24 cellular contexts compared by ENCODE assay signal in genomic region chr6:39391182-39391581, GRCh38.
"Had no signal": no experiment of that assay in that cellular context is flagged by ENCODE, and none has a peak within 500 bp of the region (broad histone marks: within the 10 kb centered on the region; RNA-seq: fewer than 3 reads in every experiment).

No MANE protein-coding gene starts in this region.

- H3K36me3 ChIP-seq: ascending aorta, breast epithelium, cardiac muscle cell, colonic mucosa had no signal

- H3K27ac ChIP-seq: ascending aorta, breast epithelium, cardiac muscle cell, colonic mucosa, epithelial cell of prostate had no signal

- H3K36me3 Mint-ChIP-seq: activated naive CD4-positive, alpha-beta T cell treated with anti-CD3 and anti-CD28 coated beads, Interleukin-2, amount 10 ng/mL, durations not matched to agents 7 days and 5 days; activated naive CD4-positive, alpha-beta T cell treated with anti-CD3 and anti-CD28 coated beads, Interleukin-2, amount 50 U/mL, for 72 hours; activated naive CD8-positive, alpha-beta T cell treated with anti-CD3 and anti-CD28 coated beads, Interleukin-2, amount 10 ng/mL, durations not matched to agents 7 days and 5 days; brain had no signal

- H3K27me3 Mint-ChIP-seq: activated CD4-positive, alpha-beta T cell treated with anti-CD3 and anti-CD28 coated beads, Interleukin-2, amount 10 ng/mL, durations not matched to agents 7 days and 5 days had no signal

- H3K9me3 Mint-ChIP-seq: activated CD4-positive, alpha-beta memory T cell treated with anti-CD3 and anti-CD28 coated beads, Interleukin-2, amount 10 ng/mL, durations not matched to agents 7 days and 5 days; activated CD4-positive, alpha-beta T cell treated with anti-CD3 and anti-CD28 coated beads, Interleukin-2, amount 10 ng/mL, durations not matched to agents 7 days and 5 days; activated naive CD4-positive, alpha-beta T cell treated with anti-CD3 and anti-CD28 coated beads, Interleukin-2, amount 10 ng/mL, durations not matched to agents 7 days and 5 days; activated naive CD4-positive, alpha-beta T cell treated with anti-CD3 and anti-CD28 coated beads, Interleukin-2, amount 50 U/mL, for 72 hours; activated naive CD8-positive, alpha-beta T cell treated with anti-CD3 and anti-CD28 coated beads, Interleukin-2, amount 10 ng/mL, durations not matched to agents 7 days and 5 days; activated T-cell treated with anti-CD3 and anti-CD28 coated beads, Interleukin-2, amount 50 U/mL, for 4 hours; activated T-helper 2 cell treated with anti-CD3 and anti-CD28 coated beads, Interferon-gamma antibody, Interleukin-2, Interleukin-4, amounts not matched to agents 10 μg/mL and 5 μg/mL and 100 μg/mL, durations not matched to agents 14 hours and 24 hours and 36 hours; brain had no signal

- H3K9me3 ChIP-seq: ascending aorta, breast epithelium, colonic mucosa had no signal

- H3K4me1 ChIP-seq: ascending aorta, breast epithelium, colonic mucosa had no signal

- H3K27me3 ChIP-seq: ascending aorta, breast epithelium, cardiac muscle cell, colonic mucosa had no signal

- DNase-seq: activated CD4-positive, alpha-beta memory T cell treated with anti-CD3 and anti-CD28 coated beads, Interleukin-2, amount 10 ng/mL, durations not matched to agents 7 days and 5 days; activated CD4-positive, alpha-beta T cell treated with anti-CD3 and anti-CD28 coated beads for 36 hours; activated CD4-positive, alpha-beta T cell treated with anti-CD3 and anti-CD28 coated beads, Interleukin-2, amount 10 ng/mL, durations not matched to agents 7 days and 5 days; activated CD4-positive, alpha-beta T cell treated with anti-CD3 and anti-CD28 coated beads, Interleukin-2, amount 50 U/mL, for 4 hours; activated CD4-positive, CD25-positive, alpha-beta regulatory T cell; activated CD4-positive, CD25-positive, alpha-beta regulatory T cell treated with anti-CD3 and anti-CD28 coated beads, Interleukin-2, amount 50 U/mL, for 72 hours; activated CD8-positive, alpha-beta memory T cell treated with anti-CD3 and anti-CD28 coated beads for 24 hours; activated effector memory CD4-positive, alpha-beta T cell treated with anti-CD3 and anti-CD28 coated beads, Interleukin-2, amount 50 U/mL, for 16 hours; activated naive CD4-positive, alpha-beta T cell; activated naive CD4-positive, alpha-beta T cell treated with anti-CD3 and anti-CD28 coated beads, Interleukin-2, amount 10 ng/mL, durations not matched to agents 7 days and 5 days; activated naive CD8-positive, alpha-beta T cell treated with anti-CD3 and anti-CD28 coated beads, Interleukin-2, amount 10 ng/mL, durations not matched to agents 7 days and 5 days; activated T-cell treated with anti-CD3 and anti-CD28 coated beads, Interleukin-2, amount 50 U/mL, for 4 hours; central memory CD4-positive, alpha-beta T cell; cerebellar nuclear complex; colonic mucosa; effector CD8-positive, alpha-beta T cell; T-helper 2 cell had no signal

- H3K4me3 ChIP-seq: ascending aorta, breast epithelium, cardiac muscle cell, colonic mucosa had no signal

- H3K4me1 Mint-ChIP-seq: activated CD4-positive, alpha-beta memory T cell treated with anti-CD3 and anti-CD28 coated beads, Interleukin-2, amount 10 ng/mL, durations not matched to agents 7 days and 5 days; activated CD4-positive, alpha-beta T cell treated with anti-CD3 and anti-CD28 coated beads for 36 hours; activated CD4-positive, alpha-beta T cell treated with anti-CD3 and anti-CD28 coated beads, Interleukin-2, amount 10 ng/mL, durations not matched to agents 7 days and 5 days; activated naive CD4-positive, alpha-beta T cell treated with anti-CD3 and anti-CD28 coated beads, Interleukin-2, amount 10 ng/mL, durations not matched to agents 7 days and 5 days; activated naive CD8-positive, alpha-beta T cell treated with anti-CD3 and anti-CD28 coated beads, Interleukin-2, amount 10 ng/mL, durations not matched to agents 7 days and 5 days had no signal

- H3K27ac Mint-ChIP-seq: activated CD4-positive, alpha-beta memory T cell treated with anti-CD3 and anti-CD28 coated beads, Interleukin-2, amount 10 ng/mL, durations not matched to agents 7 days and 5 days; activated CD4-positive, alpha-beta T cell treated with anti-CD3 and anti-CD28 coated beads for 36 hours; activated CD4-positive, alpha-beta T cell treated with anti-CD3 and anti-CD28 coated beads, Interleukin-2, amount 10 ng/mL, durations not matched to agents 7 days and 5 days; activated naive CD4-positive, alpha-beta T cell treated with anti-CD3 and anti-CD28 coated beads, Interleukin-2, amount 10 ng/mL, durations not matched to agents 7 days and 5 days; activated naive CD4-positive, alpha-beta T cell treated with anti-CD3 and anti-CD28 coated beads, Interleukin-2, amount 50 U/mL, for 72 hours; activated naive CD8-positive, alpha-beta T cell treated with anti-CD3 and anti-CD28 coated beads, Interleukin-2, amount 10 ng/mL, durations not matched to agents 7 days and 5 days; activated T-helper 2 cell treated with anti-CD3 and anti-CD28 coated beads, Interferon-gamma antibody, Interleukin-2, Interleukin-4, amounts not matched to agents 10 μg/mL and 5 μg/mL and 100 μg/mL, durations not matched to agents 14 hours and 24 hours and 36 hours had no signal

- H3K4me3 Mint-ChIP-seq: activated CD4-positive, alpha-beta memory T cell treated with anti-CD3 and anti-CD28 coated beads, Interleukin-2, amount 10 ng/mL, durations not matched to agents 7 days and 5 days; activated CD4-positive, alpha-beta T cell treated with anti-CD3 and anti-CD28 coated beads for 36 hours; activated CD4-positive, alpha-beta T cell treated with anti-CD3 and anti-CD28 coated beads, Interleukin-2, amount 10 ng/mL, durations not matched to agents 7 days and 5 days; activated naive CD4-positive, alpha-beta T cell treated with anti-CD3 and anti-CD28 coated beads, Interleukin-2, amount 10 ng/mL, durations not matched to agents 7 days and 5 days; activated naive CD8-positive, alpha-beta T cell treated with anti-CD3 and anti-CD28 coated beads, Interleukin-2, amount 10 ng/mL, durations not matched to agents 7 days and 5 days; activated T-cell treated with anti-CD3 and anti-CD28 coated beads, Interleukin-2, amount 50 U/mL, for 4 hours; brain had no signal
